ENCODE assay signal across 24 cellular contexts in genomic region chr4:8257854-8258253, GRCh38. TPM values are rescaled to one million over a fixed set of nuclear protein-coding genes. Genes with fewer than 3 reads are reported as not detected.
"Had no signal": no experiment of that assay in that cellular context is flagged by ENCODE, and none has a peak within 500 bp of the region (broad histone marks: within the 10 kb centered on the region; RNA-seq: fewer than 3 reads in every experiment).

No MANE protein-coding gene starts in this region.

- H3K27ac Mint-ChIP-seq: T-cell had no signal

- H3K36me3 Mint-ChIP-seq: T-cell had no signal

- H3K36me3 ChIP-seq: MG63, SJSA1 had no signal

- H3K27ac ChIP-seq: HL-60, SJSA1 had no signal

- H3K4me1 Mint-ChIP-seq: T-cell had no signal

- ATAC-seq: T-cell had no signal

- H3K4me3 ChIP-seq: MG63, SJSA1 had no signal

- H3K9me2 ChIP-seq: SK-N-SH had no signal

- H3K9ac ChIP-seq: SK-N-SH had no signal

- H3K4me3 Mint-ChIP-seq: T-cell had no signal

- H3K9me3 Mint-ChIP-seq: T-cell had no signal

- H3K4me2 ChIP-seq: SK-N-SH had no signal

- DNase-seq: Karpas-422, KG1, MG63, NCI-H1092, NCI-H1105 treated with DMSO at 0.1 percent for 48 hours, NCI-H1417 treated with DMSO at 0.1 percent for 48 hours, NCI-H146, NCI-H1694 treated with DMSO at 0.1 percent for 48 hours, NCI-H1930, NCI-H2081, NCI-H2107, NCI-H2227 treated with DMSO at 0.1 percent for 48 hours, NCI-H524, NCI-H526 treated with DMSO at 0.1 percent for 48 hours, NCI-H748 treated with DMSO at 0.1 percent for 48 hours, Right ventricle myocardium superior, RPMI8226, SIG-M5, SK-N-SH, SW 1271, T-cell had no signal

- H3K9me3 ChIP-seq: MG63, SJSA1, SK-N-SH had no signal

- H3K27me3 ChIP-seq: MG63, SJSA1 had no signal

RNA-seq across cellular contexts. Expression of gene HTRA3, which starts 11.7 kb away (rescaled TPM):
- total RNA-seq: NCI-H460 had no signal
